ENCODE assay signal across 9 cellular contexts in the genomic region with DNA sequence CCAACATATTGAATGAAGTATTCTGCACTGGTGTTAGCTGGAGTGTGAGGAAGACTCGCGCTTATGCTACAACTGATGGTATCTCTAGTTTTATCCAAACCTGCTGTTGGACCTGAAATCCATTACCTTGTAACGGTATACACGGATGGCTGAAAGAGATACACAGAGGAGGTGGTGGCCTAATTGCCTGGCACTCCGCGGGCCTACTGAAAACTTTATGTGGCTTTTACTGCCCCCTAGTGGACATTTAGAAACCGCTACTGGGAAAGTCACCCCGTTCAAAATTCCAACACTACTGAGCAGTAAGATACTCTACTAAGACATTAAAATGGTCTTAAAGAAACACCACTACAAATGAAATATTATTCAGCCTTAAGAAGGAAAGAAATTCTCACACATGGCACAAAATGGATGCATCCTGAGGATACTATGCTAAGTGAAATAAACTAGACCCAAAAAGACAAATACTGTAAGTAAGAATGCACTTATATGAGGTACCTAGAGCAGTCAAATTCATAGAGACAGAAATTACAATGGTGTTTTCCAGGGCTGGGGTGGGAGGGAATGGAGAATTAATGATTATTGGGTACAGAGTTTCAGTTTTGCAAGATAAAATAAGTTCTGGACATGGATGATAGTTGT.
DNase-seq lines count a peak whose midpoint lies in the region; ATAC-seq and TF ChIP-seq lines count a peak whose summit lies in the region.
"Had no signal": no experiment of that assay in that cellular context is flagged by ENCODE, and none has a peak within 500 bp of the region (broad histone marks: within the 10 kb centered on the region; RNA-seq: fewer than 3 reads in every experiment).

No MANE protein-coding gene starts in this region.

- no peak overlapping the region for H3K27ac Mint-ChIP-seq in neural crest cell (ENCODE audit: unreplicated experiment)
- H3K27ac Mint-ChIP-seq: activated naive CD8-positive, alpha-beta T cell had no signal

- no peaks in the 10 kb centered on the region for H3K4me1 Mint-ChIP-seq in neural crest cell

- ATAC-seq in HG03442 (IDR thresholded peaks at IDR 0.05; ENCODE audit: unreplicated experiment) (peak; percentile 49), upper lobe of left lung (ENCODE audit: low FRiP score in 2 of 2) (peak; percentile 67 to 79)

- no peaks in the 10 kb centered on the region for H3K9me3 Mint-ChIP-seq in neural crest cell

- TF ChIP-seq EP300 in upper lobe of left lung (IDR thresholded peaks at IDR 0.05), result no peak

- peaks cover 0 to 5% (median 0%) of the 10 kb centered on the region in 4 donors for H3K36me3 ChIP-seq in upper lobe of left lung

- H3K27me3 ChIP-seq in upper lobe of left lung, result no peaks in the 10 kb centered on the region

- H3K27me3 Mint-ChIP-seq in neural crest cell (ENCODE audit: low read depth), result no peaks in the 10 kb centered on the region
- H3K27me3 Mint-ChIP-seq: activated naive CD8-positive, alpha-beta T cell had no signal

- no peak overlapping the region for H3K4me3 Mint-ChIP-seq in neural crest cell
- H3K4me3 Mint-ChIP-seq: activated naive CD8-positive, alpha-beta T cell had no signal

- H3K4me1 ChIP-seq in upper lobe of left lung, result peaks cover 0 to 5% (median 0%) of the 10 kb centered on the region in 4 donors

- DNase-seq in DMS79 (lab: John Stamatoyannopoulos, UW) (peak; percentile 61), NCI-H748 (lab: John Stamatoyannopoulos, UW; ENCODE audit: unreplicated experiment) (peak; percentile 76), activated T-cell treated with anti-CD3 and anti-CD28 coated beads for 1 hour (ENCODE audit: low read depth) (peak; percentile 3), fibroblast of mammary gland (ENCODE audit: low read depth) (peak; percentile 79), neural crest cell (ENCODE audit: low read depth, low spot score) (peak; percentile 40), upper lobe of left lung (peak in 1 of 2 donors; percentile 55), NK-92 (lab: John Stamatoyannopoulos, UW; ENCODE audit: unreplicated experiment) (no peak)

- H3K4me3 ChIP-seq in fibroblast of mammary gland (ENCODE audit: control insufficient read depth, low read depth, low read length), result no peak overlapping the region
- H3K4me3 ChIP-seq in upper lobe of left lung, result no peak overlapping the region

- H3K36me3 Mint-ChIP-seq in neural crest cell (ENCODE audit: low read depth), result no peaks in the 10 kb centered on the region

- 15 to 18% methylated on average over 8 of the region's 8 CpGs for WGBS in upper lobe of left lung, 2 donors

- TF ChIP-seq CTCF in fibroblast of mammary gland (conservative IDR thresholded peaks at IDR 0.05; ENCODE audit: control insufficient read depth, insufficient read depth, low read depth, low read length) (peak; percentile 73), neural crest cell (conservative IDR thresholded peaks at IDR 0.05) (peak; percentile 92), upper lobe of left lung (IDR thresholded peaks at IDR 0.05) (peak; percentile 57 to 79 (median 74))

- H3K27ac ChIP-seq in upper lobe of left lung, result no peak overlapping the region

- no peak for TF ChIP-seq POLR2A in upper lobe of left lung (IDR thresholded peaks at IDR 0.05)

- no peaks in the 10 kb centered on the region for H3K9me3 ChIP-seq in upper lobe of left lung
